2 cellular contexts compared by ENCODE assay signal in the genomic region with DNA sequence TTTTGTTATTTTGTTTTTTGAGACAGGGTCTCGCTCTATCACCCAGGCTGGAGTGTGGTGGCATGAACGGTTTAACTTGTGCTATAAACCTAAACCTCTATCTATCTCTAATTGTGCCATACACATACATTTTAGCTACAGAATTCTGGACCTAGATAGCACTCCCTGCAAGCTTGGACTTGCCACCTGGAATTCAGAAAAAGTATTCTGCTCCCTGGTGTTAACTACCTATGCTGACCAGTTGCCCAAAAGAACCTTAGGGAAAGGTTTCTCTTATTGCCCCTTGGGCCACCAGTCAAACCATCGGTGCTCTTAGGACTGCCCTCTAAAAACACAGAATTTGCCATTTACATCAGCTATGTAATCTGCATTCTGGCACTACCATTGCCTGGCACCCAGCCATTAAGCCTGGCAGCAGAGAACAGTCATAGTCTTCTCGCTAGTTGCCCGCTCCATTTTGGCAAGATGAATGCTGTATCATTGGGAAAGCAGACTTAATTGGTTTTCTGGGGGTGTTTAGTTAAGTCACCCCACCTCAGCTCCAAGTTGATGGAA.
TF ChIP-seq lines count a peak whose summit lies in the region.

No MANE protein-coding gene starts in this region.

TF ChIP-seq in SK-N-SH, 30 proteins besides CTCF, POLR2A, EP300 and RAD21:
- TF ChIP-seq, protein P1, sequence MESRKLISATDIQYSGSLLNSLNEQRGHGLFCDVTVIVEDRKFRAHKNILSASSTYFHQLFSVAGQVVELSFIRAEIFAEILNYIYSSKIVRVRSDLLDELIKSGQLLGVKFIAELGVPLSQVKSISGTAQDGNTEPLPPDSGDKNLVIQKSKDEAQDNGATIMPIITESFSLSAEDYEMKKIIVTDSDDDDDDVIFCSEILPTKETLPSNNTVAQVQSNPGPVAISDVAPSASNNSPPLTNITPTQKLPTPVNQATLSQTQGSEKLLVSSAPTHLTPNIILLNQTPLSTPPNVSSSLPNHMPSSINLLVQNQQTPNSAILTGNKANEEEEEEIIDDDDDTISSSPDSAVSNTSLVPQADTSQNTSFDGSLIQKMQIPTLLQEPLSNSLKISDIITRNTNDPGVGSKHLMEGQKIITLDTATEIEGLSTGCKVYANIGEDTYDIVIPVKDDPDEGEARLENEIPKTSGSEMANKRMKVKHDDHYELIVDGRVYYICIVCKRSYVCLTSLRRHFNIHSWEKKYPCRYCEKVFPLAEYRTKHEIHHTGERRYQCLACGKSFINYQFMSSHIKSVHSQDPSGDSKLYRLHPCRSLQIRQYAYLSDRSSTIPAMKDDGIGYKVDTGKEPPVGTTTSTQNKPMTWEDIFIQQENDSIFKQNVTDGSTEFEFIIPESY (IDR thresholded peaks at IDR 0.05; ENCODE audit: borderline replicate concordance, low read depth): no peak
- TF ChIP-seq NFIC (IDR thresholded peaks at IDR 0.05; ENCODE audit: borderline replicate concordance): peak; percentile 51; the same call in 1 of the 2 replicates
- no peak for TF ChIP-seq FOXJ3 (CRISPR knock-in tag; IDR thresholded peaks at IDR 0.05)

TF ChIP-seq in SK-N-SH treated with all-trans-retinoic acid at 6 μM for 48 hours, 23 proteins besides CTCF, POLR2A, EP300 and RAD21 (continued from another document):
- TF ChIP-seq, protein P2, sequence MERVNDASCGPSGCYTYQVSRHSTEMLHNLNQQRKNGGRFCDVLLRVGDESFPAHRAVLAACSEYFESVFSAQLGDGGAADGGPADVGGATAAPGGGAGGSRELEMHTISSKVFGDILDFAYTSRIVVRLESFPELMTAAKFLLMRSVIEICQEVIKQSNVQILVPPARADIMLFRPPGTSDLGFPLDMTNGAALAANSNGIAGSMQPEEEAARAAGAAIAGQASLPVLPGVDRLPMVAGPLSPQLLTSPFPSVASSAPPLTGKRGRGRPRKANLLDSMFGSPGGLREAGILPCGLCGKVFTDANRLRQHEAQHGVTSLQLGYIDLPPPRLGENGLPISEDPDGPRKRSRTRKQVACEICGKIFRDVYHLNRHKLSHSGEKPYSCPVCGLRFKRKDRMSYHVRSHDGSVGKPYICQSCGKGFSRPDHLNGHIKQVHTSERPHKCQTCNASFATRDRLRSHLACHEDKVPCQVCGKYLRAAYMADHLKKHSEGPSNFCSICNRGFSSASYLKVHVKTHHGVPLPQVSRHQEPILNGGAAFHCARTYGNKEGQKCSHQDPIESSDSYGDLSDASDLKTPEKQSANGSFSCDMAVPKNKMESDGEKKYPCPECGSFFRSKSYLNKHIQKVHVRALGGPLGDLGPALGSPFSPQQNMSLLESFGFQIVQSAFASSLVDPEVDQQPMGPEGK (CRISPR knock-in tag; IDR thresholded peaks at IDR 0.05; ENCODE audit: borderline replicate concordance): no peak
- TF ChIP-seq TOX (CRISPR knock-in tag; IDR thresholded peaks at IDR 0.05; ENCODE audit: borderline replicate concordance) (no peak), SNAI2 (CRISPR knock-in tag; IDR thresholded peaks at IDR 0.05) (no peak), CSDC2 (CRISPR knock-in tag; IDR thresholded peaks at IDR 0.05) (no peak), ZFP3 (CRISPR knock-in tag; IDR thresholded peaks at IDR 0.05) (no peak), ZNF70 (CRISPR knock-in tag; IDR thresholded peaks at IDR 0.05) (no peak), PPARA (CRISPR knock-in tag; IDR thresholded peaks at IDR 0.05; ENCODE audit: borderline replicate concordance) (no peak), ARNTL (CRISPR knock-in tag; IDR thresholded peaks at IDR 0.05; ENCODE audit: borderline replicate concordance, low read depth) (no peak), ZC3H10 (CRISPR knock-in tag; IDR thresholded peaks at IDR 0.05) (no peak), ZNF8 (CRISPR knock-in tag; IDR thresholded peaks at IDR 0.05) (no peak), ZFP30 (CRISPR knock-in tag; IDR thresholded peaks at IDR 0.05) (no peak), GLIS3 (CRISPR knock-in tag; IDR thresholded peaks at IDR 0.05) (no peak), RARB (CRISPR knock-in tag; IDR thresholded peaks at IDR 0.05) (no peak), ISL1 (CRISPR knock-in tag; IDR thresholded peaks at IDR 0.05) (no peak)
- TF ChIP-seq, protein P3, sequence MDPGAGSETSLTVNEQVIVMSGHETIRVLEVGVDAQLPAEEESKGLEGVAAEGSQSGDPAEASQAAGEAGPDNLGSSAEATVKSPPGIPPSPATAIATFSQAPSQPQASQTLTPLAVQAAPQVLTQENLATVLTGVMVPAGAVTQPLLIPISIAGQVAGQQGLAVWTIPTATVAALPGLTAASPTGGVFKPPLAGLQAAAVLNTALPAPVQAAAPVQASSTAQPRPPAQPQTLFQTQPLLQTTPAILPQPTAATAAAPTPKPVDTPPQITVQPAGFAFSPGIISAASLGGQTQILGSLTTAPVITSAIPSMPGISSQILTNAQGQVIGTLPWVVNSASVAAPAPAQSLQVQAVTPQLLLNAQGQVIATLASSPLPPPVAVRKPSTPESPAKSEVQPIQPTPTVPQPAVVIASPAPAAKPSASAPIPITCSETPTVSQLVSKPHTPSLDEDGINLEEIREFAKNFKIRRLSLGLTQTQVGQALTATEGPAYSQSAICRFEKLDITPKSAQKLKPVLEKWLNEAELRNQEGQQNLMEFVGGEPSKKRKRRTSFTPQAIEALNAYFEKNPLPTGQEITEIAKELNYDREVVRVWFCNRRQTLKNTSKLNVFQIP (CRISPR knock-in tag; IDR thresholded peaks at IDR 0.05; ENCODE audit: borderline replicate concordance, low read depth): no peak
- TF ChIP-seq, protein P4, sequence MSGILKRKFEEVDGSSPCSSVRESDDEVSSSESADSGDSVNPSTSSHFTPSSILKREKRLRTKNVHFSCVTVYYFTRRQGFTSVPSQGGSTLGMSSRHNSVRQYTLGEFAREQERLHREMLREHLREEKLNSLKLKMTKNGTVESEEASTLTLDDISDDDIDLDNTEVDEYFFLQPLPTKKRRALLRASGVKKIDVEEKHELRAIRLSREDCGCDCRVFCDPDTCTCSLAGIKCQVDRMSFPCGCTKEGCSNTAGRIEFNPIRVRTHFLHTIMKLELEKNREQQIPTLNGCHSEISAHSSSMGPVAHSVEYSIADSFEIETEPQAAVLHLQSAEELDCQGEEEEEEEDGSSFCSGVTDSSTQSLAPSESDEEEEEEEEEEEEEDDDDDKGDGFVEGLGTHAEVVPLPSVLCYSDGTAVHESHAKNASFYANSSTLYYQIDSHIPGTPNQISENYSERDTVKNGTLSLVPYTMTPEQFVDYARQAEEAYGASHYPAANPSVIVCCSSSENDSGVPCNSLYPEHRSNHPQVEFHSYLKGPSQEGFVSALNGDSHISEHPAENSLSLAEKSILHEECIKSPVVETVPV (CRISPR knock-in tag; IDR thresholded peaks at IDR 0.05): no peak
- TF ChIP-seq, protein P5, sequence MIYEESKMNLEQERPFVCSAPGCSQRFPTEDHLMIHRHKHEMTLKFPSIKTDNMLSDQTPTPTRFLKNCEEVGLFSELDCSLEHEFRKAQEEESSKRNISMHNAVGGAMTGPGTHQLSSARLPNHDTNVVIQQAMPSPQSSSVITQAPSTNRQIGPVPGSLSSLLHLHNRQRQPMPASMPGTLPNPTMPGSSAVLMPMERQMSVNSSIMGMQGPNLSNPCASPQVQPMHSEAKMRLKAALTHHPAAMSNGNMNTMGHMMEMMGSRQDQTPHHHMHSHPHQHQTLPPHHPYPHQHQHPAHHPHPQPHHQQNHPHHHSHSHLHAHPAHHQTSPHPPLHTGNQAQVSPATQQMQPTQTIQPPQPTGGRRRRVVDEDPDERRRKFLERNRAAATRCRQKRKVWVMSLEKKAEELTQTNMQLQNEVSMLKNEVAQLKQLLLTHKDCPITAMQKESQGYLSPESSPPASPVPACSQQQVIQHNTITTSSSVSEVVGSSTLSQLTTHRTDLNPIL (CRISPR knock-in tag; IDR thresholded peaks at IDR 0.05; ENCODE audit: low read depth): no peak
- TF ChIP-seq, protein P6, sequence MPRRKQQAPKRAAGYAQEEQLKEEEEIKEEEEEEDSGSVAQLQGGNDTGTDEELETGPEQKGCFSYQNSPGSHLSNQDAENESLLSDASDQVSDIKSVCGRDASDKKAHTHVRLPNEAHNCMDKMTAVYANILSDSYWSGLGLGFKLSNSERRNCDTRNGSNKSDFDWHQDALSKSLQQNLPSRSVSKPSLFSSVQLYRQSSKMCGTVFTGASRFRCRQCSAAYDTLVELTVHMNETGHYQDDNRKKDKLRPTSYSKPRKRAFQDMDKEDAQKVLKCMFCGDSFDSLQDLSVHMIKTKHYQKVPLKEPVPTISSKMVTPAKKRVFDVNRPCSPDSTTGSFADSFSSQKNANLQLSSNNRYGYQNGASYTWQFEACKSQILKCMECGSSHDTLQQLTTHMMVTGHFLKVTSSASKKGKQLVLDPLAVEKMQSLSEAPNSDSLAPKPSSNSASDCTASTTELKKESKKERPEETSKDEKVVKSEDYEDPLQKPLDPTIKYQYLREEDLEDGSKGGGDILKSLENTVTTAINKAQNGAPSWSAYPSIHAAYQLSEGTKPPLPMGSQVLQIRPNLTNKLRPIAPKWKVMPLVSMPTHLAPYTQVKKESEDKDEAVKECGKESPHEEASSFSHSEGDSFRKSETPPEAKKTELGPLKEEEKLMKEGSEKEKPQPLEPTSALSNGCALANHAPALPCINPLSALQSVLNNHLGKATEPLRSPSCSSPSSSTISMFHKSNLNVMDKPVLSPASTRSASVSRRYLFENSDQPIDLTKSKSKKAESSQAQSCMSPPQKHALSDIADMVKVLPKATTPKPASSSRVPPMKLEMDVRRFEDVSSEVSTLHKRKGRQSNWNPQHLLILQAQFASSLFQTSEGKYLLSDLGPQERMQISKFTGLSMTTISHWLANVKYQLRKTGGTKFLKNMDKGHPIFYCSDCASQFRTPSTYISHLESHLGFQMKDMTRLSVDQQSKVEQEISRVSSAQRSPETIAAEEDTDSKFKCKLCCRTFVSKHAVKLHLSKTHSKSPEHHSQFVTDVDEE (CRISPR knock-in tag; IDR thresholded peaks at IDR 0.05): no peak
TF ChIP-seq in SK-N-SH treated with all-trans-retinoic acid at 6 μM for 48 hours: peak in this region for 0.
